ENCODE assay signal across 8 cellular contexts in the genomic region with DNA sequence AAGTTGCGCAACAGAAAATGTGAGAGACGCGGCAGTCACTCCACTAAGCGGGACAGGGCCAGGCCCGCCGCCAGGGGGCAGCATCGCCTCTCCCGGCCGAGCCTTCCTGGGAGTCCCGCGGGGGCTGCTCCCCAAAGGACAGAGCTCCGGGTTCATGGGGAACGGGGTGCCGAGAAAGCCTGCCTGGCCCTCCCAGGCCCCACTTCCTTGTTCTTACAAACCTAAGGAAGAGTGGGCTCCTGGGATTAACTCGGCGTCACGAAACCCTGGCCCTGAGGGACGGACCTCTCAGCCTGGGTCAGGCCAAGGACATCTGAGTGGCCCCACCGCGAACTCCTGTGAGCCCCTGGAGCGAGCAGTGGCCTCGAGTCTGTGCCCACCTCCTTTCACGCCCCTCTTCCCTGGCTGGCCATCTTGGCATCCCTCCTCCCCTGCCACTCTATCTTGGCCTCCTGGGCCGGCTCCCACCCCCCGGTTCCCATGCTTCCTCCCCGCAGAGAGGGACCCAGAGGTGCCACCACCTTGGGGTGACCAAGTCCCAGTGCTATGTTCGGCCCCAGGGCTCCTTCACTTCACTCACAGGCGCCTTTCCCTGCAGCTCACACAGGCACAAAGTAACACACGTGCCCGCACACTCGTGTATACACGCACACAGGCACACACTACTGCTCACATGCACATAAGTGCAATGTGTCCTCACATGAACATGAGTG.
DNase-seq lines count a peak whose midpoint lies in the region; ATAC-seq and TF ChIP-seq lines count a peak whose summit lies in the region.

No MANE protein-coding gene starts in this region.

- H3K36me3 Mint-ChIP-seq in CD4-positive, alpha-beta T cell (ENCODE audit: low read depth): no peaks in the 10 kb centered on the region

- H3K4me1 ChIP-seq in SK-N-SH (ENCODE audit: control insufficient read depth in 1 of 2, insufficient read depth in 2 of 2, low read depth in 1 of 2, low read length in 1 of 2): peaks cover 0 to 10% of the 10 kb centered on the region in 2 experiments; a peak in 1 of 4 replicates
- no peaks in the 10 kb centered on the region for H3K4me1 ChIP-seq in cardiac muscle cell (ENCODE audit: low read depth)
- no peaks in the 10 kb centered on the region for H3K4me1 ChIP-seq in prostate gland (replicated peaks)
- no peaks in the 10 kb centered on the region for H3K4me1 ChIP-seq in aorta (ENCODE audit: control insufficient read depth in 1 of 2, insufficient read depth in 2 of 2, low read length in 2 of 2)

- no peaks in the 10 kb centered on the region for H3K9me3 ChIP-seq in CD4-positive, alpha-beta T cell (ENCODE audit: control insufficient read depth, low read length)
- H3K9me3 ChIP-seq in SK-N-SH (no peaks in the 10 kb centered on the region), cardiac muscle cell (ENCODE audit: low read depth) (no peaks in the 10 kb centered on the region), prostate gland (no peaks in the 10 kb centered on the region), aorta (ENCODE audit: control insufficient read depth, low read length) (no peaks in the 10 kb centered on the region)

- TF ChIP-seq RAD21 in SK-N-SH (IDR thresholded peaks at IDR 0.05; ENCODE audit: low read length): peak; percentile 80

- no peaks in the 10 kb centered on the region for H3K4me1 Mint-ChIP-seq in CD4-positive, alpha-beta T cell (ENCODE audit: low read depth)

- no peak overlapping the region for H3K4me3 Mint-ChIP-seq in CD4-positive, alpha-beta T cell

- intact Hi-C loops in CD4-positive, alpha-beta T cell (cut with DNase I, micrococcal nuclease): loop anchor here (1.0 kb wide), 1 partner anchor 277 kb away; no protein-coding TSS in a partner anchor
- intact Hi-C loops in prostate gland (cut with DNase I) (loop anchor here (2.0 kb wide), 1 partner anchor 272 kb away; no protein-coding TSS in a partner anchor), aorta (cut with DNase I) (loop anchor here (2.0 to 10.0 kb wide), 7 partner anchors 66 to 208 kb away; a partner anchor contains a TSS)

- H3K27me3 Mint-ChIP-seq in CD4-positive, alpha-beta T cell: peaks cover 62% of the 10 kb centered on the region

- POLR2A ChIA-PET in CD4-positive, alpha-beta T cell (lab: Charles Lee): no interaction called here
- POLR2A ChIA-PET in SK-N-SH (lab: Yijun Ruan, JAX): interaction anchor here (0.5 to 0.7 kb wide), 2 partner anchors 161 to 277 kb away, joined by 3 read pairs; no protein-coding TSS in a partner anchor

- peaks cover 33% of the 10 kb centered on the region for H3K27me3 ChIP-seq in CD4-positive, alpha-beta T cell (ENCODE audit: control insufficient read depth, insufficient read depth, low read length)
- H3K27me3 ChIP-seq in SK-N-SH (ENCODE audit: insufficient read depth) (no peaks in the 10 kb centered on the region), cardiac muscle cell (peaks cover 16% of the 10 kb centered on the region), prostate gland (replicated peaks; ENCODE audit: insufficient read depth) (no peaks in the 10 kb centered on the region), aorta (ENCODE audit: control insufficient read depth in 1 of 2, insufficient read depth in 2 of 2, low read length in 1 of 2) (no peaks in the 10 kb centered on the region)

- no peaks in the 10 kb centered on the region for H3K9me3 Mint-ChIP-seq in CD4-positive, alpha-beta T cell

- H3K4me2 ChIP-seq in SK-N-SH: no peak overlapping the region

- TF ChIP-seq POLR2A in prostate gland (IDR thresholded peaks at IDR 0.05): no peak

- ATAC-seq in CD4-positive, alpha-beta T cell (ENCODE audit: poor library complexity): peak; percentile 58
- ATAC-seq in aorta (ENCODE audit: low FRiP score): peak; percentile 73
- no peak for ATAC-seq in HG03342 (IDR thresholded peaks at IDR 0.05; ENCODE audit: unreplicated experiment)

- H3K4me3 ChIP-seq in SK-N-SH (ENCODE audit: low read depth in 2 of 2, low read length in 1 of 2) (peak overlapping the region in 1 of 2 experiments; percentile 54; a peak in 1 of 4 replicates), cardiac muscle cell (no peak overlapping the region), prostate gland (no peak overlapping the region), aorta (ENCODE audit: low read length in 2 of 2) (no peak overlapping the region)

- no peaks in the 10 kb centered on the region for H4K20me1 ChIP-seq in SK-N-SH (ENCODE audit: insufficient read depth)

- H3K9ac ChIP-seq in SK-N-SH: no peak overlapping the region

- H3K36me3 ChIP-seq in SK-N-SH (replicated peaks in 1 of 2; ENCODE audit: control insufficient read depth in 1 of 2, insufficient read depth in 2 of 2, low read length in 1 of 2): no peaks in the 10 kb centered on the region
- no peaks in the 10 kb centered on the region for H3K36me3 ChIP-seq in cardiac muscle cell
- no peaks in the 10 kb centered on the region for H3K36me3 ChIP-seq in prostate gland
- no peaks in the 10 kb centered on the region for H3K36me3 ChIP-seq in aorta (ENCODE audit: control insufficient read depth in 1 of 2, insufficient read depth in 2 of 2, low read length in 1 of 2)

- CTCF ChIA-PET in CD4-positive, alpha-beta T cell (lab: Charles Lee): interaction anchor here (2.0 kb wide), 1 partner anchor 277 kb away, joined by 7 read pairs; no protein-coding TSS in a partner anchor
- CTCF ChIA-PET in SK-N-SH (lab: Yijun Ruan, JAX): interaction anchor here (0.6 to 7.3 kb wide), 76 partner anchors 10 to 817 kb away, joined by 3 to 105 read pairs (median 5); a partner anchor contains a TSS

- H2AFZ ChIP-seq in SK-N-SH (ENCODE audit: low read depth): no peak overlapping the region

- H3K27ac ChIP-seq in CD4-positive, alpha-beta T cell (ENCODE audit: low read depth, low read length): no peak overlapping the region
- H3K27ac ChIP-seq in SK-N-SH (ENCODE audit: low read depth in 2 of 2, low read length in 1 of 2) (no peak overlapping the region), cardiac muscle cell (no peak overlapping the region), prostate gland (no peak overlapping the region), aorta (ENCODE audit: low read depth in 1 of 2, low read length in 2 of 2) (peak overlapping the region in 1 of 2 donors; percentile 89)

- TF ChIP-seq EP300 in SK-N-SH (IDR thresholded peaks at IDR 0.05; ENCODE audit: borderline replicate concordance in 1 of 2, low read depth in 1 of 2, low read length in 1 of 2): no peak

- no peaks in the 10 kb centered on the region for H3K79me2 ChIP-seq in SK-N-SH (ENCODE audit: insufficient read depth)

- 42% methylated on average over 24 of the region's 32 CpGs for WGBS in SK-N-SH (ENCODE audit: low lambda C conversion rate)
- WGBS in prostate gland: 51% methylated on average over 28 of the region's 32 CpGs
- 21 to 25% methylated on average over 32 of the region's 32 CpGs for WGBS in aorta, 2 donors

- peak; percentile 77 for TF ChIP-seq CTCF in CD4-positive, alpha-beta T cell (IDR thresholded peaks at IDR 0.05)
- TF ChIP-seq CTCF in SK-N-SH (IDR thresholded peaks at IDR 0.05) (peak; percentile 89), cardiac muscle cell (IDR thresholded peaks at IDR 0.05; ENCODE audit: low read depth, low read length) (peak; percentile 95), prostate gland (IDR thresholded peaks at IDR 0.05) (peak; percentile 90 to 95 (median 93))

- no peaks in the 10 kb centered on the region for H3K9me2 ChIP-seq in SK-N-SH

- H3K27ac Mint-ChIP-seq in CD4-positive, alpha-beta T cell: no peak overlapping the region

- peak; percentile 46 to 77 (median 56) for DNase-seq in CD4-positive, alpha-beta T cell
- peak; percentile 41 for DNase-seq in HT1080 (ENCODE audit: low read depth)
- DNase-seq in SK-N-SH: peak; percentile 89
- peak; percentile 74 for DNase-seq in activated naive CD4-positive, alpha-beta T cell treated with anti-CD3 and anti-CD28 coated beads, Interleukin-2, amount 50 U/mL, for 16 hours
- DNase-seq in cardiac muscle cell (ENCODE audit: low read depth in 1 of 2, low spot score in 1 of 2): peak; percentile 77 to 84
- DNase-seq in prostate gland (ENCODE audit: low spot score): peak; percentile 58
- DNase-seq in aorta: peak; percentile 88 to 96

- no peaks in the 10 kb centered on the region for H3F3A ChIP-seq in SK-N-SH (replicated peaks; ENCODE audit: insufficient read depth)

TF ChIP-seq in SK-N-SH, 30 proteins besides CTCF, POLR2A, EP300 and RAD21:
- TF ChIP-seq NRF1 (IDR thresholded peaks at IDR 0.05; ENCODE audit: low read depth, low read length) (no peak), SMC3 (IDR thresholded peaks at IDR 0.05; ENCODE audit: low read depth, low read length) (peak; percentile 95)
TF ChIP-seq in SK-N-SH: peak in this region for 1.

Comparison
In these comparisons a context has a peak if more than half of its experiments do, and no peak if none do; other contexts are left out.
1. DNase-seq: peak in every context shown above with its lines; median percentile 92 in aorta; 89 in SK-N-SH; 80 in cardiac muscle cell; 74 in activated naive CD4-positive, alpha-beta T cell treated with anti-CD3 and anti-CD28 coated beads, Interleukin-2, amount 50 U/mL, for 16 hours; 58 in prostate gland; 56 in CD4-positive, alpha-beta T cell; 41 in HT1080.